In the genomic region with DNA sequence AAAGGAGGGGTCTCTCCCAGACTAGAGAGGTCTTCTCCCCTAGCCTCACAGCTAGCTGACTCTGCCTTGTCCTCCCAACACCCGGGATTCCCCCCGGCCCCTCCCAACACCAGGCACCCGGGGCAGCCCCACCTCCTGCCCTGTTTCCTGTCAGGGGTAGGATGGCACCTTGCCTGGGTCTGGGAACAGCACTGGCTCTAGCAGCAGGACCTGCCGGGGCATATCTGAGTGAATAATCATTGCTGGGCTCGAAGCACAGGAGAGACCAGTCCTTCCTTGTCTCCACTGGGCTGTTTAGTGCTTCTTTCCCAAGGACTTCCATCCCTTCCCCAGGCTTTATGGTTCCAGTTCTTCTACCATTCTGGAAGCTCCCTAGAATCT, we compare ENCODE assay signal across 7 cellular contexts. TPM values are rescaled to one million over a fixed set of nuclear protein-coding genes. Genes with fewer than 3 reads are reported as not detected.
DNase-seq lines count a peak whose midpoint lies in the region; ATAC-seq and TF ChIP-seq lines count a peak whose summit lies in the region.
"Had no signal": no experiment of that assay in that cellular context is flagged by ENCODE, and none has a peak within 500 bp of the region (broad histone marks: within the 10 kb centered on the region; RNA-seq: fewer than 3 reads in every experiment).

No MANE protein-coding gene starts in this region.

- H3K27me3 Mint-ChIP-seq in progenitor cell of endocrine pancreas, result no peaks in the 10 kb centered on the region

- peaks cover 11% of the 10 kb centered on the region for H3K36me3 Mint-ChIP-seq in progenitor cell of endocrine pancreas (ENCODE audit: insufficient read depth)

- H3K36me3 ChIP-seq in HUES64 (ENCODE audit: insufficient read depth, low read length), result peaks cover 5% of the 10 kb centered on the region; the same call in 1 of the 2 replicates

- ATAC-seq in HG03108 (IDR thresholded peaks at IDR 0.05; ENCODE audit: unreplicated experiment) (no peak), GM18502 (IDR thresholded peaks at IDR 0.05; ENCODE audit: poor library complexity, unreplicated experiment) (no peak)

- DNase-seq in fibroblast of the aortic adventitia (ENCODE audit: low read depth), result peak; percentile 59
- no peak for DNase-seq in progenitor cell of endocrine pancreas (ENCODE audit: low spot score, unreplicated experiment)
- DNase-seq in activated T-cell treated with anti-CD3 and anti-CD28 coated beads, Interleukin-2, amount 50 U/mL, for 48 hours, result no peak

- peaks cover 54% of the 10 kb centered on the region for H3K4me1 ChIP-seq in HUES64 (ENCODE audit: insufficient read depth, low read length)

- H3K4me1 Mint-ChIP-seq in progenitor cell of endocrine pancreas (ENCODE audit: low read depth), result peaks cover 17% of the 10 kb centered on the region

- H3K9me3 ChIP-seq in HUES64 (ENCODE audit: insufficient read depth, low read depth, low read length), result no peaks in the 10 kb centered on the region

- TF ChIP-seq CTCF in fibroblast of the aortic adventitia (IDR thresholded peaks at IDR 0.05; ENCODE audit: insufficient read depth, low read length) (no peak), progenitor cell of endocrine pancreas (IDR thresholded peaks at IDR 0.05; ENCODE audit: unreplicated experiment) (no peak)

- no peak overlapping the region for H3K4me3 Mint-ChIP-seq in progenitor cell of endocrine pancreas (ENCODE audit: low read depth)

- peak overlapping the region; percentile 72 for H3K27ac ChIP-seq in HUES64 (ENCODE audit: low read depth, low read length)

- H3K27me3 ChIP-seq in HUES64 (ENCODE audit: insufficient read depth, low read length), result no peaks in the 10 kb centered on the region

- H3K27ac Mint-ChIP-seq in progenitor cell of endocrine pancreas, result peak overlapping the region; percentile 67

- H3K9ac ChIP-seq in HUES64 (ENCODE audit: low read depth, low read length), result no peak overlapping the region; the same call in 1 of the 2 replicates

- H3K9me3 Mint-ChIP-seq in progenitor cell of endocrine pancreas (ENCODE audit: low read depth), result no peaks in the 10 kb centered on the region

- no peak overlapping the region; the same call in 1 of the 2 replicates for H3K4me3 ChIP-seq in HUES64 (ENCODE audit: low read length)
- H3K4me3 ChIP-seq in fibroblast of the aortic adventitia (ENCODE audit: low read depth, low read length), result no peak overlapping the region

- 33% methylated on average over 5 of the region's 5 CpGs for WGBS in HUES64

RNA-seq across cellular contexts. Expression of a gene that starts 25.7 kb away (rescaled TPM):
- polyA plus RNA-seq in HUES64 (2013, experiment 1 of 2), result 23.9 TPM
- 29.2 TPM for polyA plus RNA-seq in HUES64 (2013, experiment 2 of 2)
- total RNA-seq in fibroblast of the aortic adventitia (ENCODE audit: low replicate concordance), result 38.4 and 48.5 TPM in 2 replicates
- 139 and 145 TPM in 2 replicates for total RNA-seq in progenitor cell of endocrine pancreas

RNA-seq across cellular contexts. Expression of a gene that starts 40.5 kb away (rescaled TPM):
- 0.65 TPM for polyA plus RNA-seq in HUES64 (2013, experiment 1 of 2)
- 0.76 TPM for polyA plus RNA-seq in HUES64 (2013, experiment 2 of 2)
- 3.8 and 4.5 TPM in 2 replicates for total RNA-seq in fibroblast of the aortic adventitia (ENCODE audit: low replicate concordance)
- total RNA-seq in progenitor cell of endocrine pancreas, result 3.6 and 3.7 TPM in 2 replicates

RNA-seq across cellular contexts. Expression of a gene that starts 44.0 kb away (rescaled TPM):
- polyA plus RNA-seq in HUES64 (2013, experiment 1 of 2), result 0.10 TPM
- polyA plus RNA-seq in HUES64 (2013, experiment 2 of 2), result 0.19 TPM
- 0.33 and 4.9 TPM in 2 replicates for total RNA-seq in fibroblast of the aortic adventitia (ENCODE audit: low replicate concordance)
- 0.31 and 0.36 TPM in 2 replicates for total RNA-seq in progenitor cell of endocrine pancreas
- total RNA-seq: HT-29 had no signal

RNA-seq across cellular contexts. Expression of a gene that starts 51.9 kb away (rescaled TPM):
- polyA plus RNA-seq in HUES64 (2013, experiment 1 of 2), result 26.2 TPM
- polyA plus RNA-seq in HUES64 (2013, experiment 2 of 2), result 24.0 TPM
- total RNA-seq in fibroblast of the aortic adventitia (ENCODE audit: low replicate concordance) (14.4 and 18.4 TPM in 2 replicates), progenitor cell of endocrine pancreas (80.3 and 81.0 TPM in 2 replicates)
